8 cellular contexts compared by ENCODE assay signal in genomic region chr6:170552765-170553685, GRCh38. TPM values are rescaled to one million over a fixed set of nuclear protein-coding genes. Genes with fewer than 3 reads are reported as not detected.
DNase-seq lines count a peak whose midpoint lies in the region; ATAC-seq, FAIRE-seq and TF ChIP-seq lines count a peak whose summit lies in the region.

TSS of gene PSMB1 (minus strand) at chr6:170553307. CDS start at chr6:170553242, 65 bp downstream.

- H3K9me3 ChIP-seq in right atrium auricular region: no peaks in the 10 kb centered on the region
- H3K9me3 ChIP-seq in psoas muscle: no peaks in the 10 kb centered on the region

- peaks cover 9% of the 10 kb centered on the region for H3K36me3 ChIP-seq in right atrium auricular region
- peaks cover 2 to 29% of the 10 kb centered on the region in 2 donors for H3K36me3 ChIP-seq in psoas muscle (ENCODE audit: insufficient read depth in 1 of 2, low read depth in 1 of 2)

- WGBS in psoas muscle, 3 donors: 0% methylated on average over 46 of the region's 46 CpGs

- peaks cover 0 to 45% of the 10 kb centered on the region in 2 donors for H3K4me1 ChIP-seq in right atrium auricular region
- H3K4me1 ChIP-seq in psoas muscle: peaks cover 54% of the 10 kb centered on the region

- peak within 1 kb of the TSS; percentile 71 to 81 for H3K4me3 ChIP-seq in right atrium auricular region
- H3K4me3 ChIP-seq in psoas muscle: peak within 1 kb of the TSS; percentile 74

- DNase-seq in NCI-H1694 (lab: John Stamatoyannopoulos, UW): peak; percentile 70
- DNase-seq in T-helper 2 cell: peak; percentile 52 to 90 (median 73)
- peak; percentile 58 to 98 (median 92) for DNase-seq in anterior cingulate cortex (lab: John Stamatoyannopoulos, UW)
- DNase-seq in right atrium auricular region (ENCODE audit: low spot score): peak; percentile 95
- DNase-seq in psoas muscle: peak; percentile 95 to 97
- DNase-seq in urothelium cell line (ENCODE audit: low spot score): peak; percentile 90

- TF ChIP-seq CTCF in right atrium auricular region (IDR thresholded peaks at IDR 0.05): no peak
- no peak for TF ChIP-seq CTCF in psoas muscle (IDR thresholded peaks at IDR 0.05)

- FAIRE-seq in urothelium cell line (lab: Jason Lieb, UNC): no peak

- intact Hi-C loops in psoas muscle (cut with DNase I): loop anchor here (5.0 to 10.0 kb wide), 2 partner anchors 801 to 828 kb away; partner anchors contain the start of genes DYNLT2 (in 1 of the 2), ERMARD (in 1 of the 2) and PHF10 (in 1 of the 2)

- TF ChIP-seq POLR2A in GM15510 (IDR thresholded peaks at IDR 0.05; ENCODE audit: borderline replicate concordance, extremely low read depth, insufficient read length): peak; percentile 93

- peak within 1 kb of the TSS; percentile 90 to 92 for H3K27ac ChIP-seq in right atrium auricular region
- H3K27ac ChIP-seq in psoas muscle: peak within 1 kb of the TSS; percentile 98

- H3K27me3 ChIP-seq in right atrium auricular region (no peaks in the 10 kb centered on the region), psoas muscle (ENCODE audit: insufficient read depth in 3 of 3, low read length in 2 of 3) (no peaks in the 10 kb centered on the region)

- ATAC-seq in HG02884 (IDR thresholded peaks at IDR 0.05; ENCODE audit: unreplicated experiment) (peak; percentile 44), psoas muscle (peak; percentile 86 to 90 (median 87))

RNA-seq across cellular contexts. Expression of gene PSMB1, which starts in this region (rescaled TPM):
- total RNA-seq in right atrium auricular region: 100 to 1,000 TPM; 188 to 245 TPM
- total RNA-seq in psoas muscle: 100 to 1,000 TPM; 139 to 246 (median 194) TPM
- polyA plus RNA-seq in psoas muscle: 100 to 1,000 TPM; 280 to 367 (median 361) TPM

Comparison
In these comparisons a context has a peak if more than half of its experiments do, and no peak if none do; other contexts are left out.
1. Peak in every context shown above with its lines: DNase-seq, ATAC-seq, H3K4me3 ChIP-seq and H3K27ac ChIP-seq.